ENCODE assay signal across 32 cellular contexts in the genomic region with DNA sequence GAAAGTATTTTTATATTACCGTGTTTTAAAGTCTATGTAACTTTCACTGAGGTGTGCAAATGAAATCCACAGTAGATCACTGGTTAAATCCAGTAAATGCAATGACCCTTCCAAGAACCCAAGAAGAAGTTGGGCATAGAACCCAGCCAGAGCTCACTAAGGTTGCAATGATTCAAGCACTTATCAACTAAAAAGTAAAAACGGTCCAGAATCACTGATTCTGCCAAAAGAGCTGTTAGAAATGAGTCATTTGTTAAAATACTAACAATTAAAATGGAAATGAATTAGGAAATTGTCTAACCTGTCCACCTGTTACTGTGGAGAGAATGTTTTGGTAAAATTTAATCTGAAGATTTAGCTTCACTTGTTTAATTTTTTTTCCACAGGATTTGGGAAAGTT.
"Had no signal": no experiment of that assay in that cellular context is flagged by ENCODE, and none has a peak within 500 bp of the region (broad histone marks: within the 10 kb centered on the region; RNA-seq: fewer than 3 reads in every experiment).

No MANE protein-coding gene starts in this region.

- H3K27me3 ChIP-seq: colonic mucosa, dorsolateral prefrontal cortex, right atrium auricular region, transverse colon, uterus had no signal

- H3K36me3 ChIP-seq: colonic mucosa, right atrium auricular region, transverse colon, uterus had no signal

- H3K9ac ChIP-seq: parathyroid adenoma had no signal

- H3K79me2 ChIP-seq: parathyroid adenoma had no signal

- DNase-seq: activated CD4-positive, alpha-beta memory T cell treated with anti-CD3 and anti-CD28 coated beads for 36 hours; activated CD4-positive, alpha-beta T cell treated with anti-CD3 and anti-CD28 coated beads, Interleukin-2, amount 10 ng/mL, durations not matched to agents 24 days and 14 days; activated CD4-positive, CD25-positive, alpha-beta regulatory T cell treated with anti-CD3 and anti-CD28 coated beads, Interleukin-2, amount 50 U/mL, for 72 hours; activated CD8-positive, alpha-beta memory T cell treated with anti-CD3 and anti-CD28 coated beads, Interleukin-2, amount 50 U/mL, for 4 hours; activated naive CD4-positive, alpha-beta T cell; activated T-cell treated with anti-CD3 and anti-CD28 coated beads, Interleukin-2, amount 50 U/mL, for 48 hours; anterior cingulate cortex; cerebellar nuclear complex; colonic mucosa; dorsolateral prefrontal cortex; effector memory CD4-positive, alpha-beta T cell; erythroblast; foreskin fibroblast; head of caudate nucleus; hypothalamus; immature natural killer cell; kidney; midbrain; naive thymus-derived CD4-positive, alpha-beta T cell; nucleus accumbens; psoas muscle; stimulated activated CD4-positive, alpha-beta T cell treated with anti-CD3 and anti-CD28 coated beads, Interleukin-15, amount 100 ng/mL, for 24 hours; stimulated activated CD4-positive, alpha-beta T cell treated with anti-CD3 and anti-CD28 coated beads, Interleukin-2, amount 100 ng/mL, for 24 hours; stimulated activated naive CD4-positive, alpha-beta T cell treated with Interleukin-2 at 50 U/mL for 16 hours; T-helper 17 cell; T1000; transverse colon; uterus had no signal

- H3K36me3 Mint-ChIP-seq: activated CD4-positive, alpha-beta memory T cell treated with anti-CD3 and anti-CD28 coated beads for 36 hours; activated naive CD8-positive, alpha-beta T cell; immature natural killer cell had no signal

- H3K4me3 ChIP-seq: colonic mucosa, dorsolateral prefrontal cortex, psoas muscle, right atrium auricular region, transverse colon, uterus had no signal

- H3K9me3 Mint-ChIP-seq: activated CD4-positive, alpha-beta memory T cell treated with anti-CD3 and anti-CD28 coated beads for 36 hours; activated CD4-positive, alpha-beta T cell treated with anti-CD3 and anti-CD28 coated beads, Interleukin-2, amount 10 ng/mL, durations not matched to agents 24 days and 14 days; naive thymus-derived CD4-positive, alpha-beta T cell; neural crest cell had no signal

- H3K4me1 Mint-ChIP-seq: immature natural killer cell, neural crest cell had no signal

- H2AFZ ChIP-seq: parathyroid adenoma had no signal

- H3K27me3 Mint-ChIP-seq: activated CD4-positive, alpha-beta memory T cell treated with anti-CD3 and anti-CD28 coated beads for 36 hours; activated CD4-positive, alpha-beta T cell treated with anti-CD3 and anti-CD28 coated beads, Interleukin-2, amount 10 ng/mL, durations not matched to agents 24 days and 14 days; activated naive CD8-positive, alpha-beta T cell; naive thymus-derived CD4-positive, alpha-beta T cell; T-helper 17 cell had no signal

- H3K9me3 ChIP-seq: colonic mucosa, psoas muscle, right atrium auricular region, transverse colon, uterus had no signal

- FAIRE-seq: kidney had no signal

- ATAC-seq: naive thymus-derived CD4-positive, alpha-beta T cell; psoas muscle; T-helper 17 cell had no signal

- H3K4me1 ChIP-seq: colonic mucosa, psoas muscle, uterus had no signal

- H3K4me3 Mint-ChIP-seq: activated CD4-positive, alpha-beta memory T cell treated with anti-CD3 and anti-CD28 coated beads for 36 hours; activated CD4-positive, alpha-beta T cell treated with anti-CD3 and anti-CD28 coated beads, Interleukin-2, amount 10 ng/mL, durations not matched to agents 24 days and 14 days; activated naive CD8-positive, alpha-beta T cell; immature natural killer cell; naive thymus-derived CD4-positive, alpha-beta T cell; neural crest cell had no signal

- H3K27ac Mint-ChIP-seq: activated CD4-positive, alpha-beta memory T cell treated with anti-CD3 and anti-CD28 coated beads for 36 hours; activated CD4-positive, alpha-beta T cell treated with anti-CD3 and anti-CD28 coated beads, Interleukin-2, amount 10 ng/mL, durations not matched to agents 24 days and 14 days; activated naive CD8-positive, alpha-beta T cell; immature natural killer cell; naive thymus-derived CD4-positive, alpha-beta T cell; T-helper 17 cell had no signal

- H3K27ac ChIP-seq: colonic mucosa, parathyroid adenoma, psoas muscle, right atrium auricular region, transverse colon, uterus had no signal
